In the genomic region with DNA sequence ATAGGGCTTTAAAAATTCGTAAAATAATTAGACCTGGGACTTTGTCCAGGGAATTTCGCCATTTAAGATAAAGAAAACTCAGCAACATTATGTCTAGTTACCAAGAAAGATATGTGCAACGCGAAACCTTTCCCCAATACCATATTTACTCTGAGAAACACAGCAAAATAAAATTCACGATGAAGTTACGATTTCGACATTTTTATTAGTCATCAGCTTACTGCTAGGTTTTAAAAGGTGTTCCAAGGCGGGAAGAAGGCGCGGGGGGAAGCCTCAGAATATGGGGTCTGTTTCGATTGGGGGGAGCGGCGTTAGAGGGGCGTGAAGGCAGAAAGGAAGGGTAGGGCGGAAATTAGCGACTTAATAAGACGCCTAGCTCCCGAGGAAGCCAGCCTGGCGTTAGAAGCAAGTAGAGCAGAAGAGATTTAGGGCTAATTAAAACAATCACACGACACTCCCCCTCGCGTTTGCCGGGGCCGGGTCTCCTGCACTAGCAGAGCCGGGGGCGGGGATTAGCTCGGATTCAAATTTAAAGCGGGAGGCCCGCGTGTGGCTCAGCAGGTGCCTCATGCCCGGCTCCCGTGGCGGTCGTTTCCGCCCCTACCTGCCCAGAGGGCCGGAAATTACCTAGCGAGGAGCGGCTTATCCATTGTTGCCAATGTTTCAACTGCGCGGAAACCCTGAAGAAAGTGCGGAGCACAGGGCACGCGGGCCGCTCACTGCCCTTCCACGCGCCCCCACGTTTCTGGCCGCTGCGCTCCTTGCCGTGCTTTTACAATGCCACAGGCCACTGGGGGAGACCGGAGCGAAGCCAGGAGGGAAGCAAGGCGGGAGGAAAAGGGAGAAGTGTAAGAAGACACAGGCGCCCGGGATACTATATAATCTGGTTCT, we compare ENCODE assay signal across 8 cellular contexts. TPM values are rescaled to one million over a fixed set of nuclear protein-coding genes. Genes with fewer than 3 reads are reported as not detected.
DNase-seq lines count a peak whose midpoint lies in the region; ATAC-seq and TF ChIP-seq lines count a peak whose summit lies in the region.

No MANE protein-coding gene starts in this region.

- no peak overlapping the region for H3K23ac ChIP-seq in IMR-90 (ENCODE audit: low read depth, low read length)

- no peak overlapping the region for H2BK120ac ChIP-seq in IMR-90 (ENCODE audit: low read depth, low read length)

- dilution Hi-C loops in IMR-90 (cut with HindIII; ENCODE audit: low sequenced_read_pairs, unreplicated experiment) = no loop called here

- H4K20me1 ChIP-seq in IMR-90 (ENCODE audit: insufficient read depth, low read length) (no peaks in the 10 kb centered on the region), OCI-LY3 (ENCODE audit: insufficient read depth, low read length) (peaks cover 18% of the 10 kb centered on the region)

- 0% methylated on average over 18 of the region's 55 CpGs; no CpG with 5 or more reads in 1 of the 2 experiments for WGBS in IMR-90 (ENCODE audit: extremely low coverage in 2 of 2, insufficient read length in 1 of 2), 2 experiments

- H3K9ac ChIP-seq in IMR-90 (ENCODE audit: low read depth, low read length) (peak overlapping the region; percentile 56), OCI-LY3 (ENCODE audit: low read length) (peak overlapping the region; percentile 98)

- H3K56ac ChIP-seq in IMR-90 (ENCODE audit: extremely low read depth, insufficient read depth, low read length) = no peak overlapping the region; the same call in 1 of the 2 replicates

- BruUV-seq in IMR-90 (replicated peaks; lab: Mats Ljungman, UMichigan) = no TSS peak

- H2BK5ac ChIP-seq in IMR-90 (ENCODE audit: low read depth, low read length, poor library complexity, severe bottlenecking) = no peak overlapping the region

- H3K9me3 ChIP-seq in IMR-90 (ENCODE audit: control insufficient read depth, insufficient read depth, low read length) (no peaks in the 10 kb centered on the region), OCI-LY3 (ENCODE audit: insufficient read depth, low read length) (no peaks in the 10 kb centered on the region)

- H3K27me3 ChIP-seq in IMR-90 (ENCODE audit: control insufficient read depth, insufficient read depth, low read length) (peaks cover 2% of the 10 kb centered on the region; the same call in 1 of the 2 replicates), OCI-LY3 (ENCODE audit: low read depth, low read length) (no peaks in the 10 kb centered on the region)

- peak overlapping the region; percentile 13 for H2AK9ac ChIP-seq in IMR-90 (replicated peaks; ENCODE audit: low read depth, low read length, poor library complexity)

- no peak overlapping the region for H2AK5ac ChIP-seq in IMR-90 (ENCODE audit: low read depth, low read length)

- intact Hi-C loops in IMR-90 (cut with micrococcal nuclease) = loop anchor here (5.0 to 10.0 kb wide), 4 partner anchors 47 to 585 kb away; no protein-coding TSS in a partner anchor

- H3K4me1 ChIP-seq in IMR-90 (ENCODE audit: control insufficient read depth, insufficient read depth, low read length) (no peaks in the 10 kb centered on the region), OCI-LY3 (ENCODE audit: low read length) (peaks cover 23% of the 10 kb centered on the region)

- H3K79me2 ChIP-seq in OCI-LY3 (ENCODE audit: low read length) = peaks cover 34% of the 10 kb centered on the region

- peak; percentile 95 for DNase-seq in DMS 273 treated with DMSO at 0.1 percent for 48 hours (lab: John Stamatoyannopoulos, UW)
- peak; percentile 25 for DNase-seq in IMR-90
- peak; percentile 83 for DNase-seq in activated T-cell treated with anti-CD3 and anti-CD28 coated beads for 24 hours (ENCODE audit: low read depth)
- DNase-seq in epithelial cell of proximal tubule (ENCODE audit: low read depth) = no peak
- peak; percentile 84 for DNase-seq in mucosa of gallbladder (ENCODE audit: low spot score)
- peak; percentile 80 to 82 for DNase-seq in stimulated activated CD8-positive, alpha-beta memory T cell treated with anti-CD3 and anti-CD28 coated beads, Interleukin-4, amount 100 ng/mL, for 4 hours (ENCODE audit: low read depth in 2 of 2, low spot score in 1 of 2)

- in situ Hi-C loops in IMR-90 (cut with MboI; ENCODE audit: low sequenced_read_pairs) = no loop called here

- H4K8ac ChIP-seq in IMR-90 (ENCODE audit: low read depth in 2 of 2, low read length in 2 of 2) = peak overlapping the region; percentile 5 to 53; a peak in 3 of 4 replicates

- CTCF ChIA-PET in IMR-90 (lab: Yijun Ruan, JAX) = interaction anchor here (0.6 to 1.6 kb wide), 14 partner anchors 10 to 637 kb away, joined by 3 to 11 read pairs (median 3); partner anchors contain the start of gene CREG1

- no peak overlapping the region for H3K18ac ChIP-seq in IMR-90 (ENCODE audit: low read depth, low read length)

- peak overlapping the region; percentile 62 for H3K4me2 ChIP-seq in IMR-90 (ENCODE audit: low read depth, low read length)
- H3K4me2 ChIP-seq in OCI-LY3 (ENCODE audit: low read length) = peak overlapping the region; percentile 88

- no peak overlapping the region for H4K5ac ChIP-seq in IMR-90 (ENCODE audit: low read depth, low read length)

- H3K36me3 ChIP-seq in IMR-90 (ENCODE audit: control insufficient read depth, insufficient read depth, low read length) (no peaks in the 10 kb centered on the region), OCI-LY3 (replicated peaks; ENCODE audit: low read depth, low read length) (no peaks in the 10 kb centered on the region)

- peak overlapping the region; percentile 12; the same call in 1 of the 2 replicates for H3K4ac ChIP-seq in IMR-90 (ENCODE audit: low read depth, low read length)

- TF ChIP-seq RAD21 in IMR-90 (IDR thresholded peaks at IDR 0.05; ENCODE audit: low read length) = no peak

- H3K9me1 ChIP-seq in IMR-90 (ENCODE audit: insufficient read depth, low read length) = no peaks in the 10 kb centered on the region

- no peak overlapping the region for H2BK20ac ChIP-seq in IMR-90 (ENCODE audit: low read depth, low read length)

- H3K27ac ChIP-seq in IMR-90 (ENCODE audit: insufficient read depth, low read length) = peak overlapping the region; percentile 47; the same call in 1 of the 2 replicates
- peak overlapping the region; percentile 94 for H3K27ac ChIP-seq in OCI-LY3 (ENCODE audit: low read length)

- TF ChIP-seq CTCF in IMR-90 (conservative IDR thresholded peaks at IDR 0.05; ENCODE audit: low read depth, low read length) (no peak), OCI-LY3 (IDR thresholded peaks at IDR 0.05; ENCODE audit: low read depth, low read length) (no peak), epithelial cell of proximal tubule (conservative IDR thresholded peaks at IDR 0.05; ENCODE audit: low read depth, low read length) (no peak)

- 0 out of 3 replicates have a peak overlapping the region, but pooled peaks have one; percentile 7 for H2BK15ac ChIP-seq in IMR-90 (ENCODE audit: low read depth, low read length)

- H2AFZ ChIP-seq in IMR-90 (replicated peaks; ENCODE audit: low read length, poor library complexity) (peak overlapping the region; percentile 97), OCI-LY3 (ENCODE audit: low read depth, low read length) (peak overlapping the region; percentile 97)

- H4K91ac ChIP-seq in IMR-90 (ENCODE audit: insufficient read depth, low read depth, low read length) = no peak overlapping the region

- no peak for TF ChIP-seq POLR2A in IMR-90 (IDR thresholded peaks at IDR 0.05; ENCODE audit: low read depth, low read length)

- peak overlapping the region; percentile 62 for H3K4me3 ChIP-seq in IMR-90 (ENCODE audit: insufficient read depth, low read depth, low read length)
- H3K4me3 ChIP-seq in OCI-LY3 (ENCODE audit: low read length) = peak overlapping the region; percentile 86
- peak overlapping the region; percentile 92 for H3K4me3 ChIP-seq in epithelial cell of proximal tubule (ENCODE audit: low read depth, low read length)

- no peak overlapping the region; the same call in 1 of the 2 replicates for H3K14ac ChIP-seq in IMR-90 (replicated peaks; ENCODE audit: low read depth, low read length)

- H3K79me1 ChIP-seq in IMR-90 (ENCODE audit: low read depth in 1 of 2, low read length in 2 of 2) = peaks cover 3 to 13% of the 10 kb centered on the region in 2 experiments; a peak in 3 of 4 replicates

- ATAC-seq in GM21529 (IDR thresholded peaks at IDR 0.05; ENCODE audit: unreplicated experiment) = peak; percentile 37
- peak; percentile 38 for ATAC-seq in IMR-90 (ENCODE audit: low read depth)

- POLR2A ChIA-PET in IMR-90 (lab: Charles Lee; ENCODE audit: unreplicated experiment) = interaction anchor here (0.6 to 0.7 kb wide), 4 partner anchors 11 to 318 kb away, joined by 5 to 15 read pairs (median 12); no protein-coding TSS in a partner anchor

TF ChIP-seq in IMR-90, 13 proteins besides CTCF, POLR2A, EP300 and RAD21:
- TF ChIP-seq MXI1 (IDR thresholded peaks at IDR 0.05; ENCODE audit: borderline replicate concordance, low read depth, low read length) (peak; percentile 91), CEBPB (IDR thresholded peaks at IDR 0.05; ENCODE audit: low read depth, low read length) (peak; percentile 29; the same call in 1 of the 2 replicates), MAZ (IDR thresholded peaks at IDR 0.05; ENCODE audit: borderline replicate concordance, low read depth, low read length) (no peak), NFE2L2 (IDR thresholded peaks at IDR 0.05; ENCODE audit: low read depth, low read length) (no peak), BHLHE40 (IDR thresholded peaks at IDR 0.05; ENCODE audit: low read depth, low read length) (no peak)
TF ChIP-seq in IMR-90: peak in this region for 2.

RNA-seq across cellular contexts. Expression of gene POU2F1, which starts 0.8 kb away (rescaled TPM):
- total RNA-seq in IMR-90 (2012; rRNA removed) = 3.4 and 4.4 TPM in 2 replicates
- 1.0 and 1.2 TPM in 2 replicates for polyA plus RNA-seq in IMR-90 (2012; rRNA removed)
- 0.32 and 0.75 TPM in 2 replicates for polyA plus RNA-seq in IMR-90 (2012; cell fraction: cytosol; rRNA removed)
- 3.5 and 6.8 TPM in 2 replicates for polyA plus RNA-seq in IMR-90 (2012; cell fraction: nucleus; rRNA removed; ENCODE audit: low replicate concordance)
- 4.7 and 7.2 TPM in 2 replicates for total RNA-seq in epithelial cell of proximal tubule
- total RNA-seq in mucosa of gallbladder = 12.5 TPM
